In genomic region chr17:67830440-67830839, GRCh38 we compare ENCODE assay signal across 14 cellular contexts. TPM values are rescaled to one million over a fixed set of nuclear protein-coding genes. Genes with fewer than 3 reads are reported as not detected.
DNase-seq lines count a peak whose midpoint lies in the region; ATAC-seq and TF ChIP-seq lines count a peak whose summit lies in the region.
"Had no signal": no experiment of that assay in that cellular context is flagged by ENCODE, and none has a peak within 500 bp of the region (broad histone marks: within the 10 kb centered on the region; RNA-seq: fewer than 3 reads in every experiment).

No MANE protein-coding gene starts in this region.

- H3K4me1 ChIP-seq in Loucy (ENCODE audit: insufficient read depth, low read length, poor library complexity, severe bottlenecking) = peaks cover 64% of the 10 kb centered on the region

- DNase-seq in EL (peak; percentile 4), epithelial cell of prostate (ENCODE audit: low read depth, low spot score) (no peak), kidney glomerular epithelial cell (lab: John Stamatoyannopoulos, UW) (no peak), NCI-H2171 treated with DMSO at 0.1 percent for 48 hours (lab: John Stamatoyannopoulos, UW) (no peak), NCI-H1436 (lab: John Stamatoyannopoulos, UW) (no peak)
- DNase-seq: activated gamma-delta T cell treated with Interleukin-2 at 50 U/mL for 16 hours, DMS79, dorsolateral prefrontal cortex, MV-4-11, posterior cingulate gyrus, WERI-Rb-1 had no signal

- H3K4me2 ChIP-seq in Loucy (ENCODE audit: low read depth, low read length, poor library complexity, severe bottlenecking) = peak overlapping the region; percentile 99
- H3K4me2 ChIP-seq in neural cell (ENCODE audit: low read length) = peak overlapping the region; percentile 36

- peaks cover 87% of the 10 kb centered on the region for H4K20me1 ChIP-seq in Loucy (ENCODE audit: insufficient read depth, low read length, poor library complexity, severe bottlenecking)
- peaks cover 13% of the 10 kb centered on the region for H4K20me1 ChIP-seq in neural cell (ENCODE audit: insufficient read depth)

- no peak for ATAC-seq in HG02970 (IDR thresholded peaks at IDR 0.05; ENCODE audit: low FRiP score, unreplicated experiment)

- H2AFZ ChIP-seq in Loucy (ENCODE audit: low read length) (no peak overlapping the region), neural cell (ENCODE audit: low read depth, low read length) (no peak overlapping the region)

- H3K4me3 ChIP-seq in Loucy (ENCODE audit: low read length, poor library complexity, severe bottlenecking) (peak overlapping the region; percentile 92), neural cell (ENCODE audit: low read length) (peak overlapping the region; percentile 74)

- H3K27ac ChIP-seq in epithelial cell of prostate (peak overlapping the region; percentile 29), neural cell (ENCODE audit: low read length) (no peak overlapping the region)
- H3K27ac ChIP-seq: WERI-Rb-1 had no signal

- H3K9me3 ChIP-seq in Loucy (ENCODE audit: insufficient read depth, low read depth, low read length) (no peaks in the 10 kb centered on the region), neural cell (ENCODE audit: low read length) (no peaks in the 10 kb centered on the region)

- TF ChIP-seq EP300 in neural cell (conservative IDR thresholded peaks at IDR 0.05; ENCODE audit: poor library complexity, severe bottlenecking) = no peak

- no peak for TF ChIP-seq CTCF in Loucy (conservative IDR thresholded peaks at IDR 0.05; ENCODE audit: low read length)
- TF ChIP-seq CTCF in neural cell (IDR thresholded peaks at IDR 0.05; ENCODE audit: poor library complexity, severe bottlenecking) = no peak

- no peak for TF ChIP-seq RAD21 in neural cell (conservative IDR thresholded peaks at IDR 0.05)

- no peaks in the 10 kb centered on the region; the same call in 1 of the 2 replicates for H3K36me3 ChIP-seq in Loucy (ENCODE audit: insufficient read depth, low read length)
- no peaks in the 10 kb centered on the region for H3K36me3 ChIP-seq in neural cell (ENCODE audit: insufficient read depth, low read length)

- H3K9me2 ChIP-seq in Loucy (replicated peaks; ENCODE audit: low read depth, low read length) (no peaks in the 10 kb centered on the region), neural cell (ENCODE audit: insufficient read depth, low read length) (no peaks in the 10 kb centered on the region)

- H3K27me3 ChIP-seq in Loucy (ENCODE audit: insufficient read depth, low read length, poor library complexity, severe bottlenecking) (peaks cover 4% of the 10 kb centered on the region), neural cell (ENCODE audit: insufficient read depth, low read depth, low read length) (no peaks in the 10 kb centered on the region)
- H3K27me3 ChIP-seq: dorsolateral prefrontal cortex had no signal

- H3F3A ChIP-seq in Loucy (ENCODE audit: low read depth) = peaks cover 5% of the 10 kb centered on the region; the same call in 1 of the 2 replicates
- H3F3A ChIP-seq in neural cell (ENCODE audit: insufficient read depth, low read length, poor library complexity, severe bottlenecking) = no peaks in the 10 kb centered on the region

- H3K79me2 ChIP-seq in Loucy (ENCODE audit: insufficient read depth, low read length) = peaks cover 96% of the 10 kb centered on the region
- H3K79me2 ChIP-seq in neural cell (replicated peaks; ENCODE audit: insufficient read depth, low read length) = peaks cover 87% of the 10 kb centered on the region

- peak overlapping the region; percentile 90 for H3K9ac ChIP-seq in Loucy (ENCODE audit: low read depth, low read length, poor library complexity, severe bottlenecking)
- H3K9ac ChIP-seq in neural cell (ENCODE audit: low read length) = peak overlapping the region; percentile 12

TF ChIP-seq in neural cell, 6 proteins besides CTCF, POLR2A, EP300 and RAD21:
- TF ChIP-seq SMC3 (conservative IDR thresholded peaks at IDR 0.05; ENCODE audit: poor library complexity) (no peak), REST (IDR thresholded peaks at IDR 0.05; ENCODE audit: borderline replicate concordance) (no peak), TAF1 (IDR thresholded peaks at IDR 0.05; ENCODE audit: low read depth) (no peak), POLR2AphosphoS5 (IDR thresholded peaks at IDR 0.05) (no peak)

RNA-seq across cellular contexts. Expression of gene BPTF, which starts 5.1 kb away (rescaled TPM):
- 46.7 and 59.2 TPM in 2 replicates for polyA plus RNA-seq in neural cell
- polyA minus RNA-seq in neural cell = 196 and 269 TPM in 2 replicates
